18 cellular contexts compared by ENCODE assay signal in the genomic region with DNA sequence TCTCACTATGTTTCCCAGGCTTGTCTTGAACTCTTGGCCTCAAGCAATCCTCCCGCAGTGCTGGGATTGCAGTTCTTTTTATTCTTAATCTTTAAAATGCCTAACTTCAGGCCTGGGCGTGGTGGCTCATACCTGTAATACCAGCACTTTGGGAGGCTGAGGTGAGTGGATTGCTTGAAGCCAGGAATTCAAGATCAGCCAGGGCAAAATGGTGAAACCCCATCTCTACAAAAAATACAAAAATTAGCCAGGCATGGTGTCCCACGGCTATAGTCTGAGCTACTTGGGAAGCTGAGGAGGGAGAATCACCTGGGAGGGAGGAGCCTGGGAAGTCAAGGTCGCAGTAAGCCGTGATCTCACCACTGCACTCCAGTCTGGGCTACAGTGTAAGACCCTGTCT. TPM values are rescaled to one million over a fixed set of nuclear protein-coding genes. Genes with fewer than 3 reads are reported as not detected.
DNase-seq lines count a peak whose midpoint lies in the region; ATAC-seq and TF ChIP-seq lines count a peak whose summit lies in the region.
"Had no signal": no experiment of that assay in that cellular context is flagged by ENCODE, and none has a peak within 500 bp of the region (broad histone marks: within the 10 kb centered on the region; RNA-seq: fewer than 3 reads in every experiment).

No MANE protein-coding gene starts in this region.

- H3K79me2 ChIP-seq in PC-9 (ENCODE audit: low read depth): peaks cover 29% of the 10 kb centered on the region

- in situ Hi-C loops in GM13976 (cut with MboI; ENCODE audit: low sequenced_read_pairs, unreplicated experiment): no loop called here

- no peak overlapping the region for H2AFZ ChIP-seq in PC-9

- CTCF ChIA-PET in PC-9 (lab: Charles Lee): no interaction called here

- H3K9me2 ChIP-seq in PC-9 (ENCODE audit: insufficient read depth): no peaks in the 10 kb centered on the region

- H3K27ac ChIP-seq in PC-9 (peak overlapping the region; percentile 28; the same call in 1 of the 2 replicates), endodermal cell (ENCODE audit: low read depth, low read length) (no peak overlapping the region), thoracic aorta (peak overlapping the region; percentile 34 to 36), aorta (ENCODE audit: low read depth in 1 of 2, low read length in 2 of 2) (peak overlapping the region in 1 of 2 donors; percentile 64)
- H3K27ac ChIP-seq: C4-2B, SJCRH30 had no signal

- H3K4me2 ChIP-seq in PC-9: no peak overlapping the region

- H3K27me3 ChIP-seq in PC-9 (ENCODE audit: insufficient read depth, low read depth) (no peaks in the 10 kb centered on the region), endodermal cell (ENCODE audit: control insufficient read depth, insufficient read depth, low read length, poor library complexity, severe bottlenecking) (no peaks in the 10 kb centered on the region), thoracic aorta (replicated peaks; ENCODE audit: insufficient read depth) (no peaks in the 10 kb centered on the region), aorta (ENCODE audit: control insufficient read depth in 1 of 2, insufficient read depth in 2 of 2, low read length in 1 of 2) (no peaks in the 10 kb centered on the region)
- H3K27me3 ChIP-seq: SJCRH30 had no signal

- no peaks in the 10 kb centered on the region for H3K9me3 ChIP-seq in PC-9 (ENCODE audit: insufficient read depth, low read depth)
- no peaks in the 10 kb centered on the region for H3K9me3 ChIP-seq in endodermal cell (ENCODE audit: control insufficient read depth, low read length)
- no peaks in the 10 kb centered on the region for H3K9me3 ChIP-seq in thoracic aorta
- no peaks in the 10 kb centered on the region for H3K9me3 ChIP-seq in aorta (ENCODE audit: control insufficient read depth, low read length)
- H3K9me3 ChIP-seq: A549, SJCRH30 had no signal

- H3K9me3 Mint-ChIP-seq in endodermal cell: no peaks in the 10 kb centered on the region

- peaks cover 10% of the 10 kb centered on the region; the same call in 1 of the 2 replicates for H3F3A ChIP-seq in PC-9 (ENCODE audit: insufficient read depth, low read depth)

- no peak overlapping the region for H3K4me3 Mint-ChIP-seq in endodermal cell

- ATAC-seq in thoracic aorta (ENCODE audit: insufficient number of reproducible peaks, low FRiP score, low read depth) (no peak), aorta (ENCODE audit: low FRiP score) (no peak)
- ATAC-seq: A549, K562, PC-3 had no signal

- no peaks in the 10 kb centered on the region for H3K27me3 Mint-ChIP-seq in endodermal cell (ENCODE audit: insufficient read depth)

- peaks cover 22% of the 10 kb centered on the region for H3K4me1 Mint-ChIP-seq in endodermal cell

- H3K9ac ChIP-seq in endodermal cell (ENCODE audit: extremely low read depth, low read length, poor library complexity, severe bottlenecking): no peak overlapping the region

- no TSS peak for BruUV-seq in PC-9 (replicated peaks; lab: Mats Ljungman, UMichigan)

- peaks cover 38% of the 10 kb centered on the region for H3K36me3 Mint-ChIP-seq in endodermal cell (ENCODE audit: low read depth)

- no peaks in the 10 kb centered on the region for H4K20me1 ChIP-seq in PC-9 (ENCODE audit: insufficient read depth)

- DNase-seq in ELF-1 (ENCODE audit: low read depth, low spot score): peak; percentile 67
- peak in 1 of 2 experiments; percentile 44 for DNase-seq in PC-9
- peak; percentile 58 for DNase-seq in endodermal cell
- DNase-seq in thoracic aorta (ENCODE audit: low spot score): no peak
- DNase-seq in GM13976 (ENCODE audit: low spot score): no peak
- DNase-seq in activated CD4-positive, alpha-beta T cell treated with anti-CD3 and anti-CD28 coated beads, Interleukin-2, amount 50 U/mL, for 4 hours: no peak
- no peak for DNase-seq in aorta
- DNase-seq in globus pallidus (ENCODE audit: low spot score): no peak
- DNase-seq: HCEC 1CT, NCI-H1436, NCI-H2029, NCI-H510A, NCI-H82, PC-3, SJCRH30 had no signal

- TF ChIP-seq CTCF in PC-9 (conservative IDR thresholded peaks at IDR 0.05) (no peak), endodermal cell (conservative IDR thresholded peaks at IDR 0.05) (no peak), thoracic aorta (IDR thresholded peaks at IDR 0.05) (no peak), GM13976 (IDR thresholded peaks at IDR 0.05; ENCODE audit: borderline replicate concordance, control extremely low read depth, extremely low read depth, insufficient read depth, missing control alignments) (no peak)

- POLR2A ChIA-PET in PC-9 (lab: Charles Lee; ENCODE audit: unreplicated experiment): interaction anchor here (1.0 kb wide), 2 partner anchors 8 to 35 kb away, joined by 3 to 5 read pairs; no protein-coding TSS in a partner anchor

- intact Hi-C loops in PC-9 (cut with micrococcal nuclease; ENCODE audit: unreplicated experiment) (loop anchor here (1.0 to 2.0 kb wide), 3 partner anchors 10 to 46 kb away; a partner anchor contains a TSS), aorta (cut with DNase I) (no loop called here)

- H3K36me3 ChIP-seq in PC-9 (ENCODE audit: low read depth) (peaks cover 21% of the 10 kb centered on the region), endodermal cell (ENCODE audit: control insufficient read depth, insufficient read depth, low read length) (peaks cover 6% of the 10 kb centered on the region), thoracic aorta (peaks cover 5% of the 10 kb centered on the region), aorta (ENCODE audit: control insufficient read depth in 1 of 2, insufficient read depth in 2 of 2, low read length in 1 of 2) (no peaks in the 10 kb centered on the region)

- no peak overlapping the region for H3K27ac Mint-ChIP-seq in endodermal cell

- no peak overlapping the region for H3K4me3 ChIP-seq in PC-9
- no peak overlapping the region for H3K4me3 ChIP-seq in endodermal cell (ENCODE audit: low read length)
- no peak overlapping the region for H3K4me3 ChIP-seq in thoracic aorta
- H3K4me3 ChIP-seq in aorta (ENCODE audit: low read length in 2 of 2): no peak overlapping the region
- H3K4me3 ChIP-seq: A549, K562, SJCRH30 had no signal

- 89 to 100% methylated on average over 1 to 5 of the region's 5 CpGs for WGBS in endodermal cell (ENCODE audit: insufficient coverage in 1 of 2, insufficient read length in 1 of 2), 2 experiments
- 54 to 58% methylated on average over 5 of the region's 5 CpGs for WGBS in aorta, 2 donors

- H3K4me1 ChIP-seq in PC-9 (replicated peaks; ENCODE audit: insufficient read depth): peaks cover 25% of the 10 kb centered on the region
- no peaks in the 10 kb centered on the region for H3K4me1 ChIP-seq in endodermal cell (ENCODE audit: control insufficient read depth, insufficient read depth, low read length)
- H3K4me1 ChIP-seq in thoracic aorta (ENCODE audit: control insufficient read depth in 1 of 2, low read depth in 2 of 2): peaks cover 6 to 67% of the 10 kb centered on the region in 2 donors
- H3K4me1 ChIP-seq in aorta (ENCODE audit: control insufficient read depth in 1 of 2, insufficient read depth in 2 of 2, low read length in 2 of 2): peaks cover 0 to 4% of the 10 kb centered on the region in 2 donors

RNA-seq across cellular contexts. Expression of a gene that starts 45.9 kb away (rescaled TPM):
- 221 and 257 TPM in 2 replicates for total RNA-seq in PC-9 (2021)
- total RNA-seq in endodermal cell: 100 to 1,000 TPM in 1 of 2 donors, 10 to 100 TPM in 1; 81.6 to 179 TPM
- 83.8 TPM for polyA plus RNA-seq in endodermal cell (2013, experiment 1 of 2)
- 85.8 TPM for polyA plus RNA-seq in endodermal cell (2013, experiment 2 of 2)
- 100 to 1,000 TPM; 466 to 474 TPM for total RNA-seq in thoracic aorta
- 100 to 1,000 TPM; 481 to 708 TPM for total RNA-seq in aorta
- 100 to 1,000 TPM; 241 to 380 TPM for polyA plus RNA-seq in aorta

Comparison
In these comparisons a context has a peak if more than half of its experiments do, and no peak if none do; other contexts are left out.
1. DNase-seq: peak in ELF-1 (single experiment) and endodermal cell (single experiment); none in thoracic aorta (single experiment), GM13976 (single experiment), activated CD4-positive, alpha-beta T cell treated with anti-CD3 and anti-CD28 coated beads, Interleukin-2, amount 50 U/mL, for 4 hours (0 of 2), aorta (0 of 2) and globus pallidus (single experiment).